In genomic region chr16:85717393-85718152, GRCh38 we compare ENCODE assay signal across 1 cellular context.
TF ChIP-seq lines count a peak whose summit lies in the region.

No MANE protein-coding gene starts in this region.

TF ChIP-seq in K562, 482 proteins besides CTCF, POLR2A, EP300 and RAD21 (continued from another document):
- TF ChIP-seq, protein P1, sequence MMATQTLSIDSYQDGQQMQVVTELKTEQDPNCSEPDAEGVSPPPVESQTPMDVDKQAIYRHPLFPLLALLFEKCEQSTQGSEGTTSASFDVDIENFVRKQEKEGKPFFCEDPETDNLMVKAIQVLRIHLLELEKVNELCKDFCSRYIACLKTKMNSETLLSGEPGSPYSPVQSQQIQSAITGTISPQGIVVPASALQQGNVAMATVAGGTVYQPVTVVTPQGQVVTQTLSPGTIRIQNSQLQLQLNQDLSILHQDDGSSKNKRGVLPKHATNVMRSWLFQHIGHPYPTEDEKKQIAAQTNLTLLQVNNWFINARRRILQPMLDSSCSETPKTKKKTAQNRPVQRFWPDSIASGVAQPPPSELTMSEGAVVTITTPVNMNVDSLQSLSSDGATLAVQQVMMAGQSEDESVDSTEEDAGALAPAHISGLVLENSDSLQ (IDR thresholded peaks at IDR 0.05) = no peak
- TF ChIP-seq MEIS2 (IDR thresholded peaks at IDR 0.05; ENCODE audit: partially characterized antibody) (no peak), RBM39 (optimal IDR thresholded peaks at IDR 0.05; ENCODE audit: low read depth, low read length) (no peak), MXI1 (IDR thresholded peaks at IDR 0.05; ENCODE audit: low read depth, low read length) (no peak), TAL1 (IDR thresholded peaks at IDR 0.05) (no peak), MTF1 (CRISPR knock-in tag; IDR thresholded peaks at IDR 0.05; ENCODE audit: borderline replicate concordance) (no peak), ZNF41 (CRISPR knock-in tag; conservative IDR thresholded peaks at IDR 0.05) (no peak), ZBTB8A (IDR thresholded peaks at IDR 0.05; ENCODE audit: partially characterized antibody) (no peak), CBX2 (IDR thresholded peaks at IDR 0.05; ENCODE audit: insufficient read depth, low read length, poor library complexity, severe bottlenecking) (no peak), PHTF2 (CRISPR knock-in tag; IDR thresholded peaks at IDR 0.05) (no peak), ZNF76 (CRISPR knock-in tag; IDR thresholded peaks at IDR 0.05; ENCODE audit: borderline replicate concordance) (no peak), ZNF551 (CRISPR knock-in tag; IDR thresholded peaks at IDR 0.05) (no peak), ZNF644 (tag; IDR thresholded peaks at IDR 0.05; ENCODE audit: low read depth) (no peak), NR1H2 (CRISPR knock-in tag; IDR thresholded peaks at IDR 0.05) (no peak), FOXP1 (CRISPR knock-in tag; IDR thresholded peaks at IDR 0.05) (no peak), IFI16 (CRISPR knock-in tag; IDR thresholded peaks at IDR 0.05) (no peak), NCOA2 (IDR thresholded peaks at IDR 0.05; ENCODE audit: partially characterized antibody in 2 of 2) (no peak), ZNF23 (CRISPR knock-in tag; IDR thresholded peaks at IDR 0.05) (no peak), MEF2D (tag; conservative IDR thresholded peaks at IDR 0.05; ENCODE audit: low read depth) (no peak)
- TF ChIP-seq, protein P2, sequence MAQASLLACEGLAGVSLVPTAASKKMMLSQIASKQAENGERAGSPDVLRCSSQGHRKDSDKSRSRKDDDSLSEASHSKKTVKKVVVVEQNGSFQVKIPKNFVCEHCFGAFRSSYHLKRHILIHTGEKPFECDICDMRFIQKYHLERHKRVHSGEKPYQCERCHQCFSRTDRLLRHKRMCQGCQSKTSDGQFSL (CRISPR knock-in tag; IDR thresholded peaks at IDR 0.05) = no peak
- TF ChIP-seq, protein P2 (tag; IDR thresholded peaks at IDR 0.05) = no peak
- TF ChIP-seq, protein P3, sequence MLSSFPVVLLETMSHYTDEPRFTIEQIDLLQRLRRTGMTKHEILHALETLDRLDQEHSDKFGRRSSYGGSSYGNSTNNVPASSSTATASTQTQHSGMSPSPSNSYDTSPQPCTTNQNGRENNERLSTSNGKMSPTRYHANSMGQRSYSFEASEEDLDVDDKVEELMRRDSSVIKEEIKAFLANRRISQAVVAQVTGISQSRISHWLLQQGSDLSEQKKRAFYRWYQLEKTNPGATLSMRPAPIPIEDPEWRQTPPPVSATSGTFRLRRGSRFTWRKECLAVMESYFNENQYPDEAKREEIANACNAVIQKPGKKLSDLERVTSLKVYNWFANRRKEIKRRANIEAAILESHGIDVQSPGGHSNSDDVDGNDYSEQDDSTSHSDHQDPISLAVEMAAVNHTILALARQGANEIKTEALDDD (IDR thresholded peaks at IDR 0.05) = no peak
- TF ChIP-seq, protein P4, sequence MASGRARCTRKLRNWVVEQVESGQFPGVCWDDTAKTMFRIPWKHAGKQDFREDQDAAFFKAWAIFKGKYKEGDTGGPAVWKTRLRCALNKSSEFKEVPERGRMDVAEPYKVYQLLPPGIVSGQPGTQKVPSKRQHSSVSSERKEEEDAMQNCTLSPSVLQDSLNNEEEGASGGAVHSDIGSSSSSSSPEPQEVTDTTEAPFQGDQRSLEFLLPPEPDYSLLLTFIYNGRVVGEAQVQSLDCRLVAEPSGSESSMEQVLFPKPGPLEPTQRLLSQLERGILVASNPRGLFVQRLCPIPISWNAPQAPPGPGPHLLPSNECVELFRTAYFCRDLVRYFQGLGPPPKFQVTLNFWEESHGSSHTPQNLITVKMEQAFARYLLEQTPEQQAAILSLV (tag; IDR thresholded peaks at IDR 0.05) = no peak
- TF ChIP-seq, protein P5, sequence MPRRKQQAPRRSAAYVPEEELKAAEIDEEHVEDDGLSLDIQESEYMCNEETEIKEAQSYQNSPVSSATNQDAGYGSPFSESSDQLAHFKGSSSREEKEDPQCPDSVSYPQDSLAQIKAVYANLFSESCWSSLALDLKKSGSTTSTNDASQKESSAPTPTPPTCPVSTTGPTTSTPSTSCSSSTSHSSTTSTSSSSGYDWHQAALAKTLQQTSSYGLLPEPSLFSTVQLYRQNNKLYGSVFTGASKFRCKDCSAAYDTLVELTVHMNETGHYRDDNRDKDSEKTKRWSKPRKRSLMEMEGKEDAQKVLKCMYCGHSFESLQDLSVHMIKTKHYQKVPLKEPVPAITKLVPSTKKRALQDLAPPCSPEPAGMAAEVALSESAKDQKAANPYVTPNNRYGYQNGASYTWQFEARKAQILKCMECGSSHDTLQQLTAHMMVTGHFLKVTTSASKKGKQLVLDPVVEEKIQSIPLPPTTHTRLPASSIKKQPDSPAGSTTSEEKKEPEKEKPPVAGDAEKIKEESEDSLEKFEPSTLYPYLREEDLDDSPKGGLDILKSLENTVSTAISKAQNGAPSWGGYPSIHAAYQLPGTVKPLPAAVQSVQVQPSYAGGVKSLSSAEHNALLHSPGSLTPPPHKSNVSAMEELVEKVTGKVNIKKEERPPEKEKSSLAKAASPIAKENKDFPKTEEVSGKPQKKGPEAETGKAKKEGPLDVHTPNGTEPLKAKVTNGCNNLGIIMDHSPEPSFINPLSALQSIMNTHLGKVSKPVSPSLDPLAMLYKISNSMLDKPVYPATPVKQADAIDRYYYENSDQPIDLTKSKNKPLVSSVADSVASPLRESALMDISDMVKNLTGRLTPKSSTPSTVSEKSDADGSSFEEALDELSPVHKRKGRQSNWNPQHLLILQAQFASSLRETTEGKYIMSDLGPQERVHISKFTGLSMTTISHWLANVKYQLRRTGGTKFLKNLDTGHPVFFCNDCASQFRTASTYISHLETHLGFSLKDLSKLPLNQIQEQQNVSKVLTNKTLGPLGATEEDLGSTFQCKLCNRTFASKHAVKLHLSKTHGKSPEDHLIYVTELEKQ (CRISPR knock-in tag; IDR thresholded peaks at IDR 0.05) = no peak
